Comparison of ENCODE assay signal across 9 cellular contexts in genomic region chr5:78594946-78595921, GRCh38. TPM values are rescaled to one million over a fixed set of nuclear protein-coding genes. Genes with fewer than 3 reads are reported as not detected.
A peak's percentile ranks its signal among the peaks of the same experiment; 100 is the strongest.
DNase-seq lines count a peak whose midpoint lies in the region; ATAC-seq and TF ChIP-seq lines count a peak whose summit lies in the region.
"Had no signal": no experiment of that assay in that cellular context is flagged by ENCODE, and none has a peak within 500 bp of the region (broad histone marks: within the 10 kb centered on the region; RNA-seq: fewer than 3 reads in every experiment).

No MANE protein-coding gene starts in this region.

- no peaks in the 10 kb centered on the region for H3K4me1 ChIP-seq in mesendoderm (ENCODE audit: control insufficient read depth, low read depth, low read length)
- H3K4me1 ChIP-seq: BLaER1 had no signal

- H3K27me3 ChIP-seq in mesendoderm (ENCODE audit: insufficient read depth, low read length, poor library complexity) = no peaks in the 10 kb centered on the region
- H3K27me3 ChIP-seq: BLaER1 had no signal

- peaks cover 5% of the 10 kb centered on the region for H3K27me3 Mint-ChIP-seq in activated CD4-positive, alpha-beta T cell treated with anti-CD3 and anti-CD28 coated beads for 36 hours

- H3K23ac ChIP-seq in mesendoderm (ENCODE audit: low read length) = no peak overlapping the region

- H3K9ac ChIP-seq in mesendoderm (ENCODE audit: low read length) = no peak overlapping the region
- H3K9ac ChIP-seq: BLaER1 had no signal

- H4K8ac ChIP-seq in mesendoderm (ENCODE audit: low read depth, low read length) = no peak overlapping the region

- ATAC-seq in activated CD4-positive, alpha-beta T cell treated with anti-CD3 and anti-CD28 coated beads for 36 hours = no peak
- no peak for ATAC-seq in HG03108 (IDR thresholded peaks at IDR 0.05; ENCODE audit: unreplicated experiment)

- peak overlapping the region; percentile 55 to 83 for H3K27ac ChIP-seq in coronary artery
- H3K27ac ChIP-seq in mesendoderm (ENCODE audit: low read depth, low read length) = no peak overlapping the region
- H3K27ac ChIP-seq: BLaER1 had no signal

- H4K5ac ChIP-seq in mesendoderm (ENCODE audit: low read length) = no peak overlapping the region

- no peaks in the 10 kb centered on the region for H3K36me3 ChIP-seq in mesendoderm (ENCODE audit: control insufficient read depth, insufficient read depth, low read length)
- H3K36me3 ChIP-seq: BLaER1 had no signal

- no peak overlapping the region for H3K56ac ChIP-seq in mesendoderm (ENCODE audit: low read length)

- H3K4ac ChIP-seq in mesendoderm (ENCODE audit: low read depth, low read length) = no peak overlapping the region

- H3K4me3 ChIP-seq in coronary artery (peak overlapping the region; percentile 48), mesendoderm (ENCODE audit: low read length) (no peak overlapping the region)
- H3K4me3 ChIP-seq: BLaER1 had no signal

- CTCF ChIA-PET in activated CD4-positive, alpha-beta T cell treated with anti-CD3 and anti-CD28 coated beads for 36 hours (lab: Charles Lee) = interaction anchor here (1.2 kb wide), 1 partner anchor 493 kb away, joined by 3 read pairs; no protein-coding TSS in a partner anchor

- H2BK15ac ChIP-seq in mesendoderm (replicated peaks; ENCODE audit: low read depth) = no peak overlapping the region

- H3K9me3 Mint-ChIP-seq in activated CD4-positive, alpha-beta T cell treated with anti-CD3 and anti-CD28 coated beads for 36 hours (ENCODE audit: low read depth) = no peaks in the 10 kb centered on the region

- no CpG with 5 or more reads among the region's 9 CpGs for WGBS in mesendoderm (ENCODE audit: extremely low coverage, insufficient coverage, low lambda C conversion rate)

- no peaks in the 10 kb centered on the region for H3K36me3 Mint-ChIP-seq in activated CD4-positive, alpha-beta T cell treated with anti-CD3 and anti-CD28 coated beads for 36 hours (ENCODE audit: low read depth)

- H2BK120ac ChIP-seq in mesendoderm (ENCODE audit: low read depth, low read length) = no peak overlapping the region

- H3K79me2 ChIP-seq in mesendoderm (ENCODE audit: control insufficient read depth, insufficient read depth, low read length) = peaks cover 2% of the 10 kb centered on the region

- H2AK5ac ChIP-seq in mesendoderm (ENCODE audit: low read length) = no peak overlapping the region

- intact Hi-C loops in activated CD4-positive, alpha-beta T cell treated with anti-CD3 and anti-CD28 coated beads for 36 hours (cut with DNase I, micrococcal nuclease) = no loop called here

- DNase-seq in A172 (ENCODE audit: low spot score) (peak; percentile 97), M059J (ENCODE audit: low read depth) (peak; percentile 98), coronary artery (ENCODE audit: low spot score) (no peak), mesendoderm (no peak), NCI-H1048 (lab: John Stamatoyannopoulos, UW) (no peak)
- DNase-seq in activated CD4-positive, alpha-beta T cell treated with anti-CD3 and anti-CD28 coated beads for 36 hours = no peak
- DNase-seq in stimulated activated CD4-positive, alpha-beta T cell treated with anti-CD3 and anti-CD28 coated beads, Interleukin-4, amount 100 ng/mL, for 4 hours = no peak

- TF ChIP-seq CTCF in coronary artery (IDR thresholded peaks at IDR 0.05) = no peak

- no peak overlapping the region for H3K27ac Mint-ChIP-seq in activated CD4-positive, alpha-beta T cell treated with anti-CD3 and anti-CD28 coated beads for 36 hours

- H3K4me2 ChIP-seq in mesendoderm (ENCODE audit: low read length) = no peak overlapping the region
- H3K4me2 ChIP-seq: BLaER1 had no signal

- no peaks in the 10 kb centered on the region for H3K4me1 Mint-ChIP-seq in activated CD4-positive, alpha-beta T cell treated with anti-CD3 and anti-CD28 coated beads for 36 hours

- H3K18ac ChIP-seq in mesendoderm (ENCODE audit: low read length) = peak overlapping the region; percentile 70

- no peak overlapping the region for H3K4me3 Mint-ChIP-seq in activated CD4-positive, alpha-beta T cell treated with anti-CD3 and anti-CD28 coated beads for 36 hours

- H3K79me1 ChIP-seq in mesendoderm (ENCODE audit: low read length) = peaks cover 8% of the 10 kb centered on the region

- no peak overlapping the region for H2BK5ac ChIP-seq in mesendoderm (ENCODE audit: low read length)

- POLR2A ChIA-PET in activated CD4-positive, alpha-beta T cell treated with anti-CD3 and anti-CD28 coated beads for 36 hours (lab: Charles Lee) = interaction anchor here (0.7 kb wide), 1 partner anchor 31 kb away, joined by 3 read pairs; no protein-coding TSS in a partner anchor

RNA-seq across cellular contexts. Expression of gene LHFPL2, which starts 53.3 kb away (rescaled TPM):
- 42.3 and 48.8 TPM in 2 replicates for total RNA-seq in A172 (2014; rRNA removed; shearing (Covaris generic))
- total RNA-seq in M059J (2014; rRNA removed; shearing (Covaris generic)) = 19.1 and 29.6 TPM in 2 replicates
- polyA plus RNA-seq in mesendoderm (2013, experiment 1 of 2) = 14.7 TPM
- polyA plus RNA-seq in mesendoderm (2013, experiment 2 of 2) = 15.2 TPM
- total RNA-seq in activated CD4-positive, alpha-beta T cell treated with anti-CD3 and anti-CD28 coated beads for 36 hours = under 1 TPM; 0.14 to 0.21 TPM

Comparison
In these comparisons a context has a peak if more than half of its experiments do, and no peak if none do; other contexts are left out.
1. DNase-seq: peak in A172 (single experiment) and M059J (single experiment); none in coronary artery (single experiment), mesendoderm (single experiment), activated CD4-positive, alpha-beta T cell treated with anti-CD3 and anti-CD28 coated beads for 36 hours (single experiment), stimulated activated CD4-positive, alpha-beta T cell treated with anti-CD3 and anti-CD28 coated beads, Interleukin-4, amount 100 ng/mL, for 4 hours (0 of 2) and NCI-H1048 (single experiment).
2. RNA of gene LHFPL2, which starts 53.3 kb away (total RNA-seq): 42.3 to 48.8 TPM in A172 and 19.1 to 29.6 TPM in M059J; 0.14 to 0.21 TPM in activated CD4-positive, alpha-beta T cell treated with anti-CD3 and anti-CD28 coated beads for 36 hours; every median in the first group is over 10 times any median in the second.